ENCODE assay signal across 10 cellular contexts in the genomic region with DNA sequence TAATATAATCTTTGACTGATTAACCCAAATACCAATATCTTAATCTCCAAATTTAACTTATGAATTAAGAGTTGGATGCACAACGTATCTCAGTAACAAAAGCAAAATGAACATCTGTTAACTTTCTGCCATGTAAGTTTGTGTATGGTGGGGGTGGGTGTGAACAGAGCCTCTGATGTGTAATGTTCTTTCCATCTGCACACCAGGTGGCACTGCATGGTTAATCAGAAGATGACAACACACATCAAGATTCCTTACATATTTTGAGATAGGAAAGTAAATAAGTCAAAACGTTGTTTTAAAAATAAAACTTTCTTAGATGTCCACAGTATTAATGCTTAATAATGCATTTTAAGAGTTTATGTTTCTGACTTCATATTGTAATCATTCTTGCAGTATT.
DNase-seq lines count a peak whose midpoint lies in the region; ATAC-seq and TF ChIP-seq lines count a peak whose summit lies in the region.
"Had no signal": no experiment of that assay in that cellular context is flagged by ENCODE, and none has a peak within 500 bp of the region (broad histone marks: within the 10 kb centered on the region; RNA-seq: fewer than 3 reads in every experiment).

No MANE protein-coding gene starts in this region.

- H3K4me3 ChIP-seq in GM23248 (no peak overlapping the region), OCI-LY7 (ENCODE audit: low read depth, low read length, poor library complexity, severe bottlenecking) (no peak overlapping the region), fibroblast of the aortic adventitia (ENCODE audit: low read depth, low read length) (no peak overlapping the region)

- 2 to 5% methylated on average over 2 of the region's 2 CpGs for WGBS in GM23248 (ENCODE audit: low coverage in 1 of 2, low lambda C conversion rate in 2 of 2, missing lambda C conversion rate in 2 of 2), 2 experiments

- H3K36me3 ChIP-seq in GM23248 (ENCODE audit: low read depth) (no peaks in the 10 kb centered on the region; the same call in 1 of the 2 replicates), OCI-LY7 (ENCODE audit: insufficient read depth, low read length) (no peaks in the 10 kb centered on the region)

- H3K79me2 ChIP-seq in GM23248 (ENCODE audit: insufficient read depth) (no peaks in the 10 kb centered on the region), OCI-LY7 (ENCODE audit: insufficient read depth, low read depth, low read length) (no peaks in the 10 kb centered on the region)

- H3K27ac ChIP-seq in GM23248 (no peak overlapping the region), OCI-LY7 (ENCODE audit: low read depth, low read length, poor library complexity, severe bottlenecking) (no peak overlapping the region)

- BruUV-seq in OCI-LY7 (replicated peaks; lab: Mats Ljungman, UMichigan), result no TSS peak

- no peaks in the 10 kb centered on the region for H3K27me3 ChIP-seq in GM23248 (replicated peaks; ENCODE audit: insufficient read depth)

- DNase-seq in AG08396 (ENCODE audit: low spot score), result peak; percentile 22
- peak; percentile 49 for DNase-seq in GM23248
- no peak for DNase-seq in OCI-LY7 (ENCODE audit: low spot score)
- DNase-seq in fibroblast of the aortic adventitia (ENCODE audit: low read depth), result peak; percentile 36
- no peak for DNase-seq in NCI-H526 treated with DMSO at 0.1 percent for 48 hours (lab: John Stamatoyannopoulos, UW)
- no peak for DNase-seq in NCI-H1048 (lab: John Stamatoyannopoulos, UW)
- DNase-seq: GF-D8, NCI-H2107 had no signal

- H3K4me2 ChIP-seq in GM23248 (ENCODE audit: unreplicated experiment), result peak overlapping the region; percentile 10
- no peak overlapping the region for H3K4me2 ChIP-seq in OCI-LY7 (ENCODE audit: low read length)

- H2AFZ ChIP-seq in GM23248 (no peak overlapping the region), OCI-LY7 (ENCODE audit: low read length) (no peak overlapping the region)

- H3K9me3 ChIP-seq in GM23248 (ENCODE audit: low read depth), result no peaks in the 10 kb centered on the region
- H3K9me3 ChIP-seq in OCI-LY7 (ENCODE audit: low read length), result no peaks in the 10 kb centered on the region

- H3K9me2 ChIP-seq in GM23248 (ENCODE audit: insufficient read depth), result no peaks in the 10 kb centered on the region
- no peaks in the 10 kb centered on the region for H3K9me2 ChIP-seq in OCI-LY7 (ENCODE audit: insufficient read depth, low read length)

- ATAC-seq in HG03108 (IDR thresholded peaks at IDR 0.05; ENCODE audit: unreplicated experiment) (no peak), GM18861 (IDR thresholded peaks at IDR 0.05; ENCODE audit: unreplicated experiment) (no peak)

- peak; percentile 47; the same call in 1 of the 2 replicates for TF ChIP-seq CTCF in OCI-LY7 (conservative IDR thresholded peaks at IDR 0.05; ENCODE audit: low read length)
- peak; percentile 15 for TF ChIP-seq CTCF in fibroblast of the aortic adventitia (IDR thresholded peaks at IDR 0.05; ENCODE audit: insufficient read depth, low read length)

- H4K20me1 ChIP-seq in GM23248 (ENCODE audit: insufficient read depth) (no peaks in the 10 kb centered on the region), OCI-LY7 (ENCODE audit: insufficient read depth, low read length) (no peaks in the 10 kb centered on the region)

- intact Hi-C loops in OCI-LY7 (cut with micrococcal nuclease; ENCODE audit: unreplicated experiment), result loop anchor here (2.0 kb wide), 1 partner anchor 382 kb away; no protein-coding TSS in a partner anchor

- POLR2A ChIA-PET in OCI-LY7 (lab: Charles Lee), result no interaction called here

- in situ Hi-C loops in GM23248 (cut with MboI), result no loop called here

- H3K4me1 ChIP-seq in GM23248 (ENCODE audit: insufficient read depth) (peaks cover 7% of the 10 kb centered on the region), OCI-LY7 (ENCODE audit: insufficient read depth, low read length, poor library complexity, severe bottlenecking) (no peaks in the 10 kb centered on the region)

- CTCF ChIA-PET in OCI-LY7 (lab: Charles Lee; ENCODE audit: unreplicated experiment), result no interaction called here

- no peaks in the 10 kb centered on the region for H3F3A ChIP-seq in GM23248 (ENCODE audit: insufficient read depth)

- H3K9ac ChIP-seq in GM23248, result no peak overlapping the region

Comparison
In these comparisons a context has a peak if more than half of its experiments do, and no peak if none do; other contexts are left out.
1. DNase-seq: peak in AG08396 (single experiment), GM23248 (single experiment) and fibroblast of the aortic adventitia (single experiment); none in OCI-LY7 (single experiment), NCI-H526 treated with DMSO at 0.1 percent for 48 hours (single experiment) and NCI-H1048 (single experiment).